In genomic region chr11:123430736-123431356, GRCh38 we compare ENCODE assay signal across 8 cellular contexts. TPM values are rescaled to one million over a fixed set of nuclear protein-coding genes. Genes with fewer than 3 reads are reported as not detected.
DNase-seq lines count a peak whose midpoint lies in the region; ATAC-seq and TF ChIP-seq lines count a peak whose summit lies in the region.

No MANE protein-coding gene starts in this region.

- no peak for TF ChIP-seq CTCF in brain (conservative IDR thresholded peaks at IDR 0.05)

- no peaks in the 10 kb centered on the region for H3K27me3 Mint-ChIP-seq in T-helper 1 cell treated with Interleukin-12 subunit alpha and Interleukin-12 subunit beta and Interleukin-4 antibody, amounts not matched to agents 30 μg/mL and 1 μg/mL, for 36 hours (ENCODE audit: low read depth)
- H3K27me3 Mint-ChIP-seq in brain: peaks cover 16% of the 10 kb centered on the region

- H3K27ac Mint-ChIP-seq in T-helper 1 cell treated with Interleukin-12 subunit alpha and Interleukin-12 subunit beta and Interleukin-4 antibody, amounts not matched to agents 30 μg/mL and 1 μg/mL, for 36 hours: peak overlapping the region; percentile 90
- H3K27ac Mint-ChIP-seq in brain: peak overlapping the region in 3 of 5 experiments; percentile 37 to 80 (median 52)

- peak overlapping the region; percentile 92 for H3K4me3 Mint-ChIP-seq in T-helper 1 cell treated with Interleukin-12 subunit alpha and Interleukin-12 subunit beta and Interleukin-4 antibody, amounts not matched to agents 30 μg/mL and 1 μg/mL, for 36 hours
- H3K4me3 Mint-ChIP-seq in brain: peak overlapping the region; percentile 90 to 98 (median 93)

- peaks cover 39% of the 10 kb centered on the region for H3K36me3 Mint-ChIP-seq in T-helper 1 cell treated with Interleukin-12 subunit alpha and Interleukin-12 subunit beta and Interleukin-4 antibody, amounts not matched to agents 30 μg/mL and 1 μg/mL, for 36 hours (ENCODE audit: low read depth)
- peaks cover 10% of the 10 kb centered on the region for H3K36me3 Mint-ChIP-seq in brain

- no peaks in the 10 kb centered on the region for H3K9me3 Mint-ChIP-seq in T-helper 1 cell treated with Interleukin-12 subunit alpha and Interleukin-12 subunit beta and Interleukin-4 antibody, amounts not matched to agents 30 μg/mL and 1 μg/mL, for 36 hours
- peaks cover 0 to 2% (median 0%) of the 10 kb centered on the region in 5 experiments for H3K9me3 Mint-ChIP-seq in brain

- H3K4me1 Mint-ChIP-seq in T-helper 1 cell treated with Interleukin-12 subunit alpha and Interleukin-12 subunit beta and Interleukin-4 antibody, amounts not matched to agents 30 μg/mL and 1 μg/mL, for 36 hours (ENCODE audit: low read depth): peaks cover 59% of the 10 kb centered on the region
- H3K4me1 Mint-ChIP-seq in brain: peaks cover 73% of the 10 kb centered on the region

- peak; percentile 10 for DNase-seq in A172 (ENCODE audit: low spot score)
- peak; percentile 8 for DNase-seq in kidney glomerular epithelial cell (lab: John Stamatoyannopoulos, UW)
- DNase-seq in stimulated activated CD4-positive, alpha-beta T cell treated with anti-CD3 and anti-CD28 coated beads, Interleukin-1b, Interleukin-23, amount 100 ng/mL, for 24 hours (ENCODE audit: low read depth in 4 of 4, low spot score in 1 of 4): peak in 3 of 4 experiments; percentile 15 to 51 (median 29)

- peak; percentile 30 for ATAC-seq in GM18519 (IDR thresholded peaks at IDR 0.05; ENCODE audit: low FRiP score, unreplicated experiment)
- peak; percentile 48 for ATAC-seq in HG03378 (IDR thresholded peaks at IDR 0.05; ENCODE audit: unreplicated experiment)
- no peak for ATAC-seq in GM19324 (IDR thresholded peaks at IDR 0.05; ENCODE audit: low FRiP score, unreplicated experiment)

RNA-seq across cellular contexts. Expression of gene GRAMD1B, which starts 0.8 kb away (rescaled TPM):
- 4.6 and 6.5 TPM in 2 replicates for total RNA-seq in A172 (2014; rRNA removed; shearing (Covaris generic))
- polyA plus RNA-seq in brain (ENCODE audit: insufficient read depth, low read depth, low replicate concordance): 17.1 TPM
